Comparison of ENCODE assay signal across 13 cellular contexts in the genomic region with DNA sequence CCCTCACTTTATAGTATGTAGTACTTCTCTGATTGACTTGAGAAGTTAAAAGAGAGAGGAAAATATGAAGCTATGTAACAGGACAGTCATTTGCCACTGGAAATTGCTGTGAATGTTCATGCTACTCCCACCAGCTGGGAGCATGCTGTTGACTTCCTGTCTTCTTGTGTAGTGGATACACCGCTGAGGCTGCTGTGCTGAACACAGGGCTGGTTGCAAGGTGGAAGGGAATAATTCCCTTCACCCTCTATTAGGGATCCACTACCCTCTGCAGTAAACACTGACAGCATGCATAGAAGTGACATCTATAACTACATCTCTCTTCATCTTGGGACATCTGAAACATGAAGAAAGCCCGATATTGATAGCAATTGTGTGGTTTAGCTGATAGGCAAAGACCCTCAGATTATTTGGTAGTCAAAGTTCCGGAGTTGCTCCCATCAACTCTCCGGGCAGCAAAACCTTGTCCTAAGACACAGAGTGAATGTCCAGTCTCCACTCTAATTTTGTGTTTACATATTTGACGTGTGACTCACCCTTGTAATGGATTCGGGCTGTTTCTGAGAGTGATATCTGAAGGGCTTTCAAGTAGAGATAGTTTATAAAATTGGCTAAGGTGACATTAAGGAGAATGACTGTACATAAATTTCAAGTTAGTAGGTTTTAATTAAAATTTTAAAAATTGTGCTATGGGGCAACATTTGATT.
A peak's percentile ranks its signal among the peaks of the same experiment; 100 is the strongest.
DNase-seq lines count a peak whose midpoint lies in the region; ATAC-seq, FAIRE-seq and TF ChIP-seq lines count a peak whose summit lies in the region.
"Had no signal": no experiment of that assay in that cellular context is flagged by ENCODE, and none has a peak within 500 bp of the region (broad histone marks: within the 10 kb centered on the region; RNA-seq: fewer than 3 reads in every experiment).

No MANE protein-coding gene starts in this region.

- H3K36me3 ChIP-seq in IMR-90 (ENCODE audit: control insufficient read depth, insufficient read depth, low read length) = no peaks in the 10 kb centered on the region

- H3K4ac ChIP-seq in IMR-90 (ENCODE audit: low read depth, low read length) = peak overlapping the region; percentile 91

- H3K9me3 ChIP-seq in IMR-90 (ENCODE audit: control insufficient read depth, insufficient read depth, low read length) = no peaks in the 10 kb centered on the region

- no peak for TF ChIP-seq RAD21 in IMR-90 (IDR thresholded peaks at IDR 0.05; ENCODE audit: low read length)

- peak overlapping the region; percentile 8; the same call in 1 of the 3 replicates for H2BK15ac ChIP-seq in IMR-90 (ENCODE audit: low read depth, low read length)

- H3K18ac ChIP-seq in IMR-90 (ENCODE audit: low read depth, low read length) = peak overlapping the region; percentile 68

- peak overlapping the region; percentile 70 for H3K14ac ChIP-seq in IMR-90 (replicated peaks; ENCODE audit: low read depth, low read length)

- H4K8ac ChIP-seq in IMR-90 (ENCODE audit: low read depth in 2 of 2, low read length in 2 of 2) = peak overlapping the region in 1 of 2 experiments; percentile 28; a peak in 1 of 4 replicates

- H2BK5ac ChIP-seq in IMR-90 (ENCODE audit: low read depth, low read length, poor library complexity, severe bottlenecking) = peak overlapping the region; percentile 40

- H3K79me1 ChIP-seq in IMR-90 (ENCODE audit: low read depth in 1 of 2, low read length in 2 of 2) = no peaks in the 10 kb centered on the region

- peak; percentile 88 for ATAC-seq in IMR-90 (ENCODE audit: low read depth)
- no peak for ATAC-seq in HG03139 (IDR thresholded peaks at IDR 0.05; ENCODE audit: unreplicated experiment)
- ATAC-seq in HG03442 (IDR thresholded peaks at IDR 0.05; ENCODE audit: unreplicated experiment) = no peak
- no peak for ATAC-seq in left colon

- CTCF ChIA-PET in IMR-90 (lab: Yijun Ruan, JAX) = interaction anchor here (0.6 to 1.1 kb wide), 2 partner anchors 13 to 41 kb away, joined by 3 to 6 read pairs; no protein-coding TSS in a partner anchor

- H3K27ac ChIP-seq in IMR-90 (ENCODE audit: insufficient read depth, low read length) = peak overlapping the region; percentile 66; the same call in 1 of the 2 replicates

- no peak for TF ChIP-seq CTCF in IMR-90 (conservative IDR thresholded peaks at IDR 0.05; ENCODE audit: low read depth, low read length)

- H3K23ac ChIP-seq in IMR-90 (ENCODE audit: low read depth, low read length) = 0 out of 2 replicates have a peak overlapping the region, but pooled peaks have one; percentile 24

- no peak overlapping the region for H2AK9ac ChIP-seq in IMR-90 (replicated peaks; ENCODE audit: low read depth, low read length, poor library complexity)

- H2BK120ac ChIP-seq in IMR-90 (ENCODE audit: low read depth, low read length) = peak overlapping the region; percentile 87

- H4K20me1 ChIP-seq in IMR-90 (ENCODE audit: insufficient read depth, low read length) = peaks cover 3% of the 10 kb centered on the region; the same call in 1 of the 2 replicates

- peak overlapping the region; percentile 5; the same call in 1 of the 2 replicates for H4K91ac ChIP-seq in IMR-90 (ENCODE audit: insufficient read depth, low read depth, low read length)

- no TSS peak for BruUV-seq in IMR-90 (replicated peaks; lab: Mats Ljungman, UMichigan)

- POLR2A ChIA-PET in IMR-90 (lab: Charles Lee; ENCODE audit: unreplicated experiment) = no interaction called here

- H4K5ac ChIP-seq in IMR-90 (ENCODE audit: low read depth, low read length) = no peak overlapping the region

- peak overlapping the region; percentile 83; the same call in 1 of the 2 replicates for H2AK5ac ChIP-seq in IMR-90 (ENCODE audit: low read depth, low read length)

- peak overlapping the region; percentile 66 for H2AFZ ChIP-seq in IMR-90 (replicated peaks; ENCODE audit: low read length, poor library complexity)

- H3K4me1 ChIP-seq in IMR-90 (ENCODE audit: control insufficient read depth, insufficient read depth, low read length) = peaks cover 4% of the 10 kb centered on the region

- no peak for FAIRE-seq in GM12891 (lab: Jason Lieb, UNC)

- H3K27me3 ChIP-seq in IMR-90 (ENCODE audit: control insufficient read depth, insufficient read depth, low read length) = peaks cover 8% of the 10 kb centered on the region; the same call in 1 of the 2 replicates

- dilution Hi-C loops in IMR-90 (cut with HindIII; ENCODE audit: low sequenced_read_pairs, unreplicated experiment) = no loop called here

- no peak overlapping the region for H3K4me3 ChIP-seq in IMR-90 (ENCODE audit: insufficient read depth, low read depth, low read length)
- H3K4me3 ChIP-seq: skin epidermis had no signal

- peak overlapping the region; percentile 50; the same call in 1 of the 2 replicates for H3K4me2 ChIP-seq in IMR-90 (ENCODE audit: low read depth, low read length)

- H3K9ac ChIP-seq in IMR-90 (ENCODE audit: low read depth, low read length) = no peak overlapping the region

- TF ChIP-seq POLR2A in IMR-90 (IDR thresholded peaks at IDR 0.05; ENCODE audit: low read depth, low read length) (no peak), GM12891 (IDR thresholded peaks at IDR 0.05; ENCODE audit: low read depth, low read length) (no peak)

- 20% methylated on average over 1 of the region's 6 CpGs; no CpG with 5 or more reads in 1 of the 2 experiments for WGBS in IMR-90 (ENCODE audit: extremely low coverage in 2 of 2, insufficient read length in 1 of 2), 2 experiments

- H3K9me1 ChIP-seq in IMR-90 (ENCODE audit: insufficient read depth, low read length) = peaks cover 9% of the 10 kb centered on the region; the same call in 1 of the 2 replicates

- DNase-seq in DMS53 (lab: John Stamatoyannopoulos, UW) (peak; percentile 54), IMR-90 (peak; percentile 74), epidermal melanocyte (ENCODE audit: insufficient read length, low spot score) (peak; percentile 54), myocyte (ENCODE audit: low read depth) (peak; percentile 46), GM12891 (ENCODE audit: insufficient read length, low spot score) (no peak), left colon (no peak)
- DNase-seq: activated CD8-positive, alpha-beta memory T cell treated with anti-CD3 and anti-CD28 coated beads for 24 hours; activated naive CD8-positive, alpha-beta T cell treated with anti-CD3 and anti-CD28 coated beads for 36 hours; naive B cell; NCI-H187 had no signal

- H2BK20ac ChIP-seq in IMR-90 (ENCODE audit: low read depth, low read length) = peak overlapping the region; percentile 84

- in situ Hi-C loops in IMR-90 (cut with MboI; ENCODE audit: low sequenced_read_pairs) = no loop called here

- H3K56ac ChIP-seq in IMR-90 (ENCODE audit: extremely low read depth, insufficient read depth, low read length) = no peak overlapping the region; the same call in 1 of the 2 replicates

- intact Hi-C loops in IMR-90 (cut with micrococcal nuclease) (no loop called here), left colon (cut with DNase I, micrococcal nuclease) (no loop called here)

TF ChIP-seq in IMR-90, 13 proteins besides CTCF, POLR2A, EP300 and RAD21 (continues in another document):
- TF ChIP-seq CEBPB (IDR thresholded peaks at IDR 0.05; ENCODE audit: low read depth, low read length) (no peak), MXI1 (IDR thresholded peaks at IDR 0.05; ENCODE audit: borderline replicate concordance, low read depth, low read length) (no peak), RCOR1 (IDR thresholded peaks at IDR 0.05; ENCODE audit: insufficient replicate concordance, low read length) (no peak), BHLHE40 (IDR thresholded peaks at IDR 0.05; ENCODE audit: low read depth, low read length) (no peak)
- TF ChIP-seq, protein P1, sequence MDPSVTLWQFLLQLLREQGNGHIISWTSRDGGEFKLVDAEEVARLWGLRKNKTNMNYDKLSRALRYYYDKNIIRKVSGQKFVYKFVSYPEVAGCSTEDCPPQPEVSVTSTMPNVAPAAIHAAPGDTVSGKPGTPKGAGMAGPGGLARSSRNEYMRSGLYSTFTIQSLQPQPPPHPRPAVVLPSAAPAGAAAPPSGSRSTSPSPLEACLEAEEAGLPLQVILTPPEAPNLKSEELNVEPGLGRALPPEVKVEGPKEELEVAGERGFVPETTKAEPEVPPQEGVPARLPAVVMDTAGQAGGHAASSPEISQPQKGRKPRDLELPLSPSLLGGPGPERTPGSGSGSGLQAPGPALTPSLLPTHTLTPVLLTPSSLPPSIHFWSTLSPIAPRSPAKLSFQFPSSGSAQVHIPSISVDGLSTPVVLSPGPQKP (IDR thresholded peaks at IDR 0.05; ENCODE audit: borderline replicate concordance, low read depth, low read length) = no peak
- TF ChIP-seq, protein P2, sequence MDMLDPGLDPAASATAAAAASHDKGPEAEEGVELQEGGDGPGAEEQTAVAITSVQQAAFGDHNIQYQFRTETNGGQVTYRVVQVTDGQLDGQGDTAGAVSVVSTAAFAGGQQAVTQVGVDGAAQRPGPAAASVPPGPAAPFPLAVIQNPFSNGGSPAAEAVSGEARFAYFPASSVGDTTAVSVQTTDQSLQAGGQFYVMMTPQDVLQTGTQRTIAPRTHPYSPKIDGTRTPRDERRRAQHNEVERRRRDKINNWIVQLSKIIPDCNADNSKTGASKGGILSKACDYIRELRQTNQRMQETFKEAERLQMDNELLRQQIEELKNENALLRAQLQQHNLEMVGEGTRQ (IDR thresholded peaks at IDR 0.05; ENCODE audit: low read depth, low read length) = no peak

TF ChIP-seq in GM12891, 5 proteins besides CTCF, POLR2A, EP300 and RAD21:
- TF ChIP-seq PAX5 (IDR thresholded peaks at IDR 0.05; ENCODE audit: insufficient read depth, low read length, severe bottlenecking) (no peak), TAF1 (IDR thresholded peaks at IDR 0.05; ENCODE audit: low read depth, low read length) (no peak), POLR2AphosphoS5 (IDR thresholded peaks at IDR 0.05; ENCODE audit: low read depth, low read length) (no peak), POU2F2 (IDR thresholded peaks at IDR 0.05; ENCODE audit: low read depth, low read length) (no peak), SPI1 (IDR thresholded peaks at IDR 0.05; ENCODE audit: low read depth, low read length) (no peak)

Comparison
In these comparisons a context has a peak if more than half of its experiments do, and no peak if none do; other contexts are left out.
1. DNase-seq: peak in DMS53 (single experiment), IMR-90 (single experiment), epidermal melanocyte (single experiment) and myocyte (single experiment); none in GM12891 (single experiment) and left colon (0 of 2).